In genomic region chr20:61816606-61817005, GRCh38 we compare ENCODE assay signal across 21 cellular contexts.
DNase-seq lines count a peak whose midpoint lies in the region; ATAC-seq and TF ChIP-seq lines count a peak whose summit lies in the region.
"Had no signal": no experiment of that assay in that cellular context is flagged by ENCODE, and none has a peak within 500 bp of the region (broad histone marks: within the 10 kb centered on the region; RNA-seq: fewer than 3 reads in every experiment).

No MANE protein-coding gene starts in this region.

- H3K4me3 Mint-ChIP-seq in glutamatergic neuron (ENCODE audit: unreplicated experiment) = no peak overlapping the region
- H3K4me3 Mint-ChIP-seq: CD4-positive, CD25-positive, alpha-beta regulatory T cell; CD8-positive, alpha-beta T cell; HFFc6 had no signal

- WGBS in spleen, 5 donors = 72 to 88% (median 84%) methylated on average over 10 to 11 of the region's 11 CpGs

- no peak overlapping the region for H3K4me3 ChIP-seq in right atrium auricular region
- 0 out of 2 replicates have a peak overlapping the region, but pooled peaks have one; percentile 4 for H3K4me3 ChIP-seq in BLaER1
- no peak overlapping the region for H3K4me3 ChIP-seq in spleen
- H3K4me3 ChIP-seq: A549, HAP-1 had no signal

- no peak overlapping the region for H3K27ac ChIP-seq in right atrium auricular region
- peak overlapping the region; percentile 84 for H3K27ac ChIP-seq in BLaER1
- no peak overlapping the region for H3K27ac ChIP-seq in spleen
- H3K27ac ChIP-seq: 22Rv1, A549, C4-2B had no signal

- no peaks in the 10 kb centered on the region for H3K36me3 ChIP-seq in right atrium auricular region
- H3K36me3 ChIP-seq in BLaER1 = no peaks in the 10 kb centered on the region
- H3K36me3 ChIP-seq in spleen = no peaks in the 10 kb centered on the region
- H3K36me3 ChIP-seq: BE2C, HAP-1 had no signal

- H3K4me1 ChIP-seq in right atrium auricular region = no peaks in the 10 kb centered on the region
- H3K4me1 ChIP-seq in BLaER1 = peaks cover 77% of the 10 kb centered on the region
- H3K4me1 ChIP-seq in spleen = no peaks in the 10 kb centered on the region
- H3K4me1 ChIP-seq: A549, BE2C, Caco-2, HAP-1 had no signal

- H3K9me3 ChIP-seq in right atrium auricular region (no peaks in the 10 kb centered on the region), BLaER1 (no peaks in the 10 kb centered on the region), spleen (no peaks in the 10 kb centered on the region)
- H3K9me3 ChIP-seq: A549, BE2C, Caco-2, HAP-1 had no signal

- H3K36me3 Mint-ChIP-seq in glutamatergic neuron (ENCODE audit: unreplicated experiment) = no peaks in the 10 kb centered on the region
- H3K36me3 Mint-ChIP-seq: CD4-positive, CD25-positive, alpha-beta regulatory T cell; CD8-positive, alpha-beta T cell had no signal

- no peaks in the 10 kb centered on the region for H4K20me1 ChIP-seq in BLaER1

- H3K9me3 Mint-ChIP-seq in glutamatergic neuron (ENCODE audit: unreplicated experiment) = no peaks in the 10 kb centered on the region
- H3K9me3 Mint-ChIP-seq: CD8-positive, alpha-beta T cell had no signal

- H3K27me3 Mint-ChIP-seq in glutamatergic neuron (ENCODE audit: unreplicated experiment) = no peaks in the 10 kb centered on the region

- intact Hi-C loops in Right ventricle myocardium superior (cut with DNase I) = no loop called here
- intact Hi-C loops in spleen (cut with DNase I; ENCODE audit: low total_unique reads) = no loop called here

- no peaks in the 10 kb centered on the region for H3K27me3 ChIP-seq in right atrium auricular region
- H3K27me3 ChIP-seq in BLaER1 = no peaks in the 10 kb centered on the region
- peaks cover 0 to 3% (median 0%) of the 10 kb centered on the region in 7 donors for H3K27me3 ChIP-seq in spleen (replicated peaks in 1 of 7)

- H3K27ac Mint-ChIP-seq in glutamatergic neuron (ENCODE audit: unreplicated experiment) = no peak overlapping the region
- H3K27ac Mint-ChIP-seq: CD4-positive, CD25-positive, alpha-beta regulatory T cell; CD8-positive, alpha-beta T cell; HFFc6 had no signal

- DNase-seq in Right ventricle myocardium superior = peak; percentile 13
- DNase-seq in right atrium auricular region (ENCODE audit: low spot score) = no peak
- peak; percentile 6 for DNase-seq in glutamatergic neuron
- peak; percentile 47 for DNase-seq in spleen
- DNase-seq in ecto neural progenitor cell (ENCODE audit: low spot score) = no peak
- DNase-seq in activated CD4-positive, alpha-beta T cell treated with anti-CD3 and anti-CD28 coated beads for 4 hours = no peak
- DNase-seq: ACHN; AML-193; BE2C; Caco-2; CD4-positive, CD25-positive, alpha-beta regulatory T cell; CD8-positive, alpha-beta T cell; DMS153; DND-41; GOT3; HFFc6 had no signal

- ATAC-seq in Right ventricle myocardium superior (ENCODE audit: poor library complexity) = no peak
- ATAC-seq: A549; CD8-positive, alpha-beta T cell had no signal

- peak overlapping the region; percentile 48; the same call in 1 of the 2 replicates for H3K9ac ChIP-seq in BLaER1

- no peak for TF ChIP-seq POLR2A in spleen (IDR thresholded peaks at IDR 0.05)

- peaks cover 3% of the 10 kb centered on the region for H3K4me1 Mint-ChIP-seq in glutamatergic neuron (ENCODE audit: low read depth, unreplicated experiment)
- H3K4me1 Mint-ChIP-seq: CD4-positive, CD25-positive, alpha-beta regulatory T cell had no signal

- peak overlapping the region; percentile 92 for H3K4me2 ChIP-seq in BLaER1
- H3K4me2 ChIP-seq: A549 had no signal

- TF ChIP-seq CTCF in right atrium auricular region (IDR thresholded peaks at IDR 0.05) (no peak), glutamatergic neuron (IDR thresholded peaks at IDR 0.05; ENCODE audit: partially characterized antibody, unreplicated experiment) (no peak), spleen (IDR thresholded peaks at IDR 0.05 in 8 of 11, conservative IDR thresholded peaks at IDR 0.05 in 3 of 11) (no peak)

Comparison
In these comparisons a context has a peak if more than half of its experiments do, and no peak if none do; other contexts are left out.
1. DNase-seq: peak in Right ventricle myocardium superior (single experiment), glutamatergic neuron (single experiment) and spleen (single experiment); none in right atrium auricular region (single experiment), ecto neural progenitor cell (single experiment) and activated CD4-positive, alpha-beta T cell treated with anti-CD3 and anti-CD28 coated beads for 4 hours (0 of 2).